Comparison of ENCODE assay signal across 1 cellular context in the genomic region with DNA sequence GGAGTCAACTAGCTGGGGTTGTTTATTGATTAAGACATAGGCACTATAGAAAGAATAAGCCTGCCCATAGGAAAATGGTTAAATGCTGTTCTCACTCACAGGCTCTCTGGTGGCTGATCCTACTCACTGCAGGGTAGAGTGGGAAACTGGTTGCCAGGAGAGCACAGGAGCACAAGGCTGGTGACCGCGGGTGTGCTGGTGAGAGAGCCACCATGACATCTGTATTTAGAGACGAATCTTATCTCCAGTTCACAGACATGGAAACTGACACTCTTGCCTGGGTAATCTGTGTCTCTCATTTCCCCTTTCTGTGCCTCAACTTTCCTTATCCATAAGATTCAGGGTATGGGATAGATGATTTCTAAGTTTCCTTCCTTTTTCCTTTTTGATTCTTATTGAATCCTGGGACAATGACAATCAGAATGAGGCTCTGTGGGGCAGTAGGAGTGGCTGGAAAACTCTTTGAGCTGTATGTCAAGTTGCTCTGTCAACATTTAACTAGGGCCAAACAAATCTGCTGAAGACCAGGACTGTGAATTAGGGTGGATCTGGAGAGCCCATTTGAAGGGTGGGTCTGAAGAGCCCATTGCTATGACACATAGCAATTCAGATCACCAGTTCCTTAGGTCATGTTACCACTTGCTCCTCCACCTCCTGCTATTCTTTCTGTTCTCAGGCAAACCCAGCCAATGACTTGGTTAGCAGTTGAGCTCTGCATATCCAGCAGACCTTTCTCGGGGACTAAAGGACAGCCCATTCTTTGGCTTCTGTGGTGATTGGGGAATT.
TF ChIP-seq lines count a peak whose summit lies in the region.

No MANE protein-coding gene starts in this region.

TF ChIP-seq in GM12878, 131 proteins besides CTCF, POLR2A, EP300 and RAD21 (continued from another document):
- TF ChIP-seq CEBPB (IDR thresholded peaks at IDR 0.05; ENCODE audit: borderline replicate concordance in 1 of 2, low read depth in 2 of 2, low read length in 2 of 2) (no peak), CHD4 (IDR thresholded peaks at IDR 0.05) (no peak), RB1 (IDR thresholded peaks at IDR 0.05; ENCODE audit: borderline replicate concordance) (no peak), MXI1 (IDR thresholded peaks at IDR 0.05; ENCODE audit: low read depth, low read length) (no peak)
